8 cellular contexts compared by ENCODE assay signal in the genomic region with DNA sequence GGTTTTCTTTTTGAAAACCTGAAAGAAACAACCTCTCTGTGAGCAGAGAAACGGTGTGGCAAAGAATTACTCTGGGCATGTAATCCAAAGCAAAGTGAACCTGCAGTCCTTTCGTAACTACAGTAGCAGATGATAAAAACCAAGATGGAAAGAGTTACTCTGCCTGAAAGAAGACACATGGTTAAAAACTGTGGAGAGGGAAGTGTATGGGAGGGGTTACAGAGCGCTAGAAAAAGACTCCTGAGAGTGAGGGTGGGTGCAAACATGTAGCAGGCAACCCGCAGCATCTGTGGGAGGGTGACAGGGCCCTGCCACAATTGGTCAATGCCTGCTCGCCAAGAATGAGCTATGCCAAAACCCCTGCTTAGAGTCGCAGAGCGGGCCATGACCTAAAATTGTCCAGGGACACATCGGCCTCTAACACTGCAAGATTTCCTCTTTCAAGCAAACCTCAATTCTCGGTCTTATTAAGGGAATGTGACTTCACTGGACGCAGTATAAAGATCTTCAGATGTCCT. TPM values are rescaled to one million over a fixed set of nuclear protein-coding genes. Genes with fewer than 3 reads are reported as not detected.
A peak's percentile ranks its signal among the peaks of the same experiment; 100 is the strongest.
DNase-seq lines count a peak whose midpoint lies in the region; ATAC-seq and TF ChIP-seq lines count a peak whose summit lies in the region.

No MANE protein-coding gene starts in this region.

- H3K4me1 ChIP-seq in HCT116 (ENCODE audit: control insufficient read depth in 1 of 2, insufficient read depth in 2 of 2, low read length in 2 of 2): peaks cover 8 to 20% of the 10 kb centered on the region in 2 experiments
- H3K4me1 ChIP-seq in OCI-LY7 (ENCODE audit: insufficient read depth, low read length, poor library complexity, severe bottlenecking): peaks cover 24% of the 10 kb centered on the region

- H3K36me3 ChIP-seq in HCT116 (ENCODE audit: control insufficient read depth in 1 of 2, insufficient read depth in 2 of 2, low read length in 2 of 2) (peaks cover 9 to 10% of the 10 kb centered on the region in 2 experiments; a peak in 2 of 4 replicates), OCI-LY7 (ENCODE audit: insufficient read depth, low read length) (peaks cover 30% of the 10 kb centered on the region), brain microvascular endothelial cell (replicated peaks) (peaks cover 18% of the 10 kb centered on the region)

- no peaks in the 10 kb centered on the region for H4K20me1 ChIP-seq in HCT116 (ENCODE audit: insufficient read depth)
- H4K20me1 ChIP-seq in OCI-LY7 (ENCODE audit: insufficient read depth, low read length): no peaks in the 10 kb centered on the region

- intact Hi-C loops in HCT116 (cut with micrococcal nuclease): no loop called here
- intact Hi-C loops in OCI-LY7 (cut with micrococcal nuclease; ENCODE audit: unreplicated experiment): loop anchor here (1.0 to 5.0 kb wide), 3 partner anchors 22 to 114 kb away; a partner anchor contains a TSS

- peak; percentile 54 for DNase-seq in EL
- DNase-seq in HCT116 (ENCODE audit: low read depth, low spot score): no peak
- peak; percentile 36 for DNase-seq in OCI-LY7 (ENCODE audit: low spot score)
- peak; percentile 32 for DNase-seq in brain microvascular endothelial cell
- DNase-seq in left lobe of liver (ENCODE audit: low spot score): no peak
- peak; percentile 50 for DNase-seq in stimulated activated naive CD4-positive, alpha-beta T cell treated with Interleukin-2 at 50 U/mL for 16 hours (lab: John Stamatoyannopoulos, UW)
- DNase-seq in NCI-H1436 treated with DMSO at 0.1 percent for 48 hours (lab: John Stamatoyannopoulos, UW): no peak
- no peak for DNase-seq in inferior parietal cortex (ENCODE audit: extremely low spot score)

- peak overlapping the region; percentile 89 for H3K9ac ChIP-seq in HCT116 (ENCODE audit: low read length)

- POLR2A ChIA-PET in HCT116 (lab: Charles Lee): interaction anchor here (0.9 to 1.5 kb wide), 4 partner anchors 17 to 99 kb away, joined by 3 to 7 read pairs (median 3); a partner anchor contains a TSS
- POLR2A ChIA-PET in OCI-LY7 (lab: Charles Lee): interaction anchor here (0.6 to 1.4 kb wide), 6 partner anchors 12 to 171 kb away, joined by 3 to 5 read pairs (median 4); a partner anchor contains a TSS

- H3K9me2 ChIP-seq in HCT116 (ENCODE audit: insufficient read depth): no peaks in the 10 kb centered on the region
- H3K9me2 ChIP-seq in OCI-LY7 (ENCODE audit: insufficient read depth, low read length): no peaks in the 10 kb centered on the region

- TF ChIP-seq POLR2A in HCT116 (IDR thresholded peaks at IDR 0.05; ENCODE audit: borderline replicate concordance, extremely low read depth, insufficient read depth, insufficient read length): no peak

- ATAC-seq in HCT116 (peak; percentile 24), left lobe of liver (peak; percentile 33)

- no peaks in the 10 kb centered on the region for H3K9me3 ChIP-seq in HCT116 (ENCODE audit: control insufficient read depth in 1 of 2, insufficient read depth in 1 of 2, low read depth in 1 of 2, low read length in 2 of 2)
- H3K9me3 ChIP-seq in OCI-LY7 (ENCODE audit: low read length): no peaks in the 10 kb centered on the region

- peaks cover 11% of the 10 kb centered on the region; the same call in 1 of the 2 replicates for H3K79me2 ChIP-seq in HCT116 (ENCODE audit: insufficient read depth, low read length)
- peaks cover 6% of the 10 kb centered on the region; the same call in 1 of the 2 replicates for H3K79me2 ChIP-seq in OCI-LY7 (ENCODE audit: insufficient read depth, low read depth, low read length)

- TF ChIP-seq RAD21 in HCT116 (IDR thresholded peaks at IDR 0.05; ENCODE audit: low read depth): no peak

- H3K27me3 ChIP-seq in HCT116 (ENCODE audit: insufficient read depth, low read length): no peaks in the 10 kb centered on the region
- no peaks in the 10 kb centered on the region for H3K27me3 ChIP-seq in brain microvascular endothelial cell (replicated peaks)

- H3K27ac ChIP-seq in HCT116 (ENCODE audit: low read depth, low read length) (peak overlapping the region; percentile 89), OCI-LY7 (ENCODE audit: low read depth, low read length, poor library complexity, severe bottlenecking) (peak overlapping the region; percentile 90), brain microvascular endothelial cell (peak overlapping the region; percentile 91)

- H3K4me2 ChIP-seq in HCT116 (ENCODE audit: low read length) (peak overlapping the region; percentile 96), OCI-LY7 (ENCODE audit: low read length) (peak overlapping the region; percentile 95)

- RAD21 ChIA-PET in HCT116 (lab: Charles Lee; ENCODE audit: low non-redundant PET in 1 of 2, low total read pairs in 2 of 2, uncharacterized antibody in 2 of 2, unreplicated experiment in 2 of 2): no interaction called here

- TF ChIP-seq CTCF in HCT116 (IDR thresholded peaks at IDR 0.05 in 2 of 3, conservative IDR thresholded peaks at IDR 0.05 in 1 of 3; ENCODE audit: borderline replicate concordance in 1 of 3, insufficient read depth in 1 of 3, low read depth in 2 of 3, low read length in 2 of 3): no peak
- TF ChIP-seq CTCF in OCI-LY7 (conservative IDR thresholded peaks at IDR 0.05; ENCODE audit: low read length): no peak
- no peak for TF ChIP-seq CTCF in brain microvascular endothelial cell (IDR thresholded peaks at IDR 0.05; ENCODE audit: low read depth, low read length, missing control alignments)

- H3K4me3 ChIP-seq in HCT116 (replicated peaks in 1 of 2; ENCODE audit: low read depth in 1 of 2, low read length in 2 of 2) (peak overlapping the region; percentile 88 to 93), OCI-LY7 (ENCODE audit: low read depth, low read length, poor library complexity, severe bottlenecking) (peak overlapping the region; percentile 88), brain microvascular endothelial cell (ENCODE audit: low read depth, low read length) (peak overlapping the region; percentile 99)

- CTCF ChIA-PET in HCT116 (lab: Charles Lee): interaction anchor here (1.0 to 2.4 kb wide), 3 partner anchors 18 to 165 kb away, joined by 4 to 8 read pairs (median 7); a partner anchor contains a TSS
- CTCF ChIA-PET in OCI-LY7 (lab: Charles Lee; ENCODE audit: unreplicated experiment): interaction anchor here (0.8 kb wide), 1 partner anchor 152 kb away, joined by 3 read pairs; a partner anchor contains a TSS

- BruUV-seq in HCT116 (replicated peaks; lab: Mats Ljungman, UMichigan) (no TSS peak), OCI-LY7 (replicated peaks; lab: Mats Ljungman, UMichigan) (no TSS peak)

- H2AFZ ChIP-seq in HCT116 (ENCODE audit: low read depth, low read length, poor library complexity, severe bottlenecking) (no peak overlapping the region), OCI-LY7 (ENCODE audit: low read length) (peak overlapping the region; percentile 70; the same call in 1 of the 2 replicates)

- in situ Hi-C loops in brain microvascular endothelial cell (cut with HindIII; ENCODE audit: low pct_ligation_motif_present, low sequenced_read_pairs): no loop called here

TF ChIP-seq in HCT116, 20 proteins besides CTCF, POLR2A, EP300 and RAD21 (continues in another document):
- TF ChIP-seq, protein P1, sequence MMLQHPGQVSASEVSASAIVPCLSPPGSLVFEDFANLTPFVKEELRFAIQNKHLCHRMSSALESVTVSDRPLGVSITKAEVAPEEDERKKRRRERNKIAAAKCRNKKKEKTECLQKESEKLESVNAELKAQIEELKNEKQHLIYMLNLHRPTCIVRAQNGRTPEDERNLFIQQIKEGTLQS (IDR thresholded peaks at IDR 0.05): no peak
- TF ChIP-seq CEBPB (IDR thresholded peaks at IDR 0.05; ENCODE audit: low read depth) (no peak), YY1 (IDR thresholded peaks at IDR 0.05; ENCODE audit: extremely low read depth, insufficient replicate concordance, low read depth, low read length) (no peak), ZFX (IDR thresholded peaks at IDR 0.05) (no peak), SRF (IDR thresholded peaks at IDR 0.05; ENCODE audit: low read depth) (no peak), CBX3 (IDR thresholded peaks at IDR 0.05; ENCODE audit: low read depth) (no peak), FOSL1 (IDR thresholded peaks at IDR 0.05; ENCODE audit: low read depth) (no peak), SIN3A (IDR thresholded peaks at IDR 0.05; ENCODE audit: low read depth) (no peak; the same call in 1 of the 2 replicates)
- TF ChIP-seq, protein P2, sequence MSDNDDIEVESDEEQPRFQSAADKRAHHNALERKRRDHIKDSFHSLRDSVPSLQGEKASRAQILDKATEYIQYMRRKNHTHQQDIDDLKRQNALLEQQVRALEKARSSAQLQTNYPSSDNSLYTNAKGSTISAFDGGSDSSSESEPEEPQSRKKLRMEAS (IDR thresholded peaks at IDR 0.05): no peak

RNA-seq across cellular contexts. Expression of a gene that starts 0.8 kb away (rescaled TPM):
- total RNA-seq in HCT116 (2021; ENCODE audit: unreplicated experiment) (64.6 TPM), OCI-LY7 (2022) (41.5 and 45.9 TPM in 2 replicates), left lobe of liver (27.7 TPM)
- polyA plus RNA-seq in HCT116 (2012): 55.8 and 63.1 TPM in 2 replicates
- total RNA-seq in OCI-LY7 (2014; rRNA removed; shearing (Covaris generic)): 22.8 and 23.6 TPM in 2 replicates

RNA-seq across cellular contexts. Expression of a gene that starts 18.6 kb away (rescaled TPM):
- 8.1 TPM for total RNA-seq in HCT116 (2021; ENCODE audit: unreplicated experiment)
- polyA plus RNA-seq in HCT116 (2012): 1.7 and 2.8 TPM in 2 replicates
- total RNA-seq in OCI-LY7 (2014; rRNA removed; shearing (Covaris generic)): 0.13 and 0.23 TPM in 2 replicates
- total RNA-seq in OCI-LY7 (2022): 0.18 TPM in 1 of 2 replicates, not detected in the other
- total RNA-seq in left lobe of liver: not detected

RNA-seq across cellular contexts. Expression of a gene that starts 39.7 kb away (rescaled TPM):
- total RNA-seq in HCT116 (2021; ENCODE audit: unreplicated experiment) (not detected), OCI-LY7 (2022) (not detected in 2 replicates), left lobe of liver (not detected)
- not detected in 2 replicates for polyA plus RNA-seq in HCT116 (2012)
- not detected in 2 replicates for total RNA-seq in OCI-LY7 (2014; rRNA removed; shearing (Covaris generic))

RNA-seq across cellular contexts. Expression of a gene that starts 42.8 kb away (rescaled TPM):
- 71.3 TPM for total RNA-seq in HCT116 (2021; ENCODE audit: unreplicated experiment)
- 48.0 and 54.6 TPM in 2 replicates for polyA plus RNA-seq in HCT116 (2012)
- 41.8 and 43.2 TPM in 2 replicates for total RNA-seq in OCI-LY7 (2014; rRNA removed; shearing (Covaris generic))
- 122 and 129 TPM in 2 replicates for total RNA-seq in OCI-LY7 (2022)
- total RNA-seq in left lobe of liver: 44.8 TPM

RNA-seq across cellular contexts. Expression of a gene that starts 46.3 kb away (rescaled TPM):
- 9.8 TPM for total RNA-seq in HCT116 (2021; ENCODE audit: unreplicated experiment)
- 5.6 TPM in 2 replicates for polyA plus RNA-seq in HCT116 (2012)
- not detected in 2 replicates for total RNA-seq in OCI-LY7 (2014; rRNA removed; shearing (Covaris generic))
- total RNA-seq in OCI-LY7 (2022): not detected in 2 replicates
- total RNA-seq in left lobe of liver: not detected

Comparison
In these comparisons a context has a peak if more than half of its experiments do, and no peak if none do; other contexts are left out.
1. DNase-seq: peak in EL (single experiment), OCI-LY7 (single experiment), brain microvascular endothelial cell (single experiment) and stimulated activated naive CD4-positive, alpha-beta T cell treated with Interleukin-2 at 50 U/mL for 16 hours (single experiment); none in HCT116 (single experiment), left lobe of liver (single experiment), NCI-H1436 treated with DMSO at 0.1 percent for 48 hours (single experiment) and inferior parietal cortex (single experiment).
2. Peak in every context shown above with its lines, with median percentiles within 50 percentile points of each other: H3K27ac ChIP-seq and H3K4me3 ChIP-seq.